In the genomic region with DNA sequence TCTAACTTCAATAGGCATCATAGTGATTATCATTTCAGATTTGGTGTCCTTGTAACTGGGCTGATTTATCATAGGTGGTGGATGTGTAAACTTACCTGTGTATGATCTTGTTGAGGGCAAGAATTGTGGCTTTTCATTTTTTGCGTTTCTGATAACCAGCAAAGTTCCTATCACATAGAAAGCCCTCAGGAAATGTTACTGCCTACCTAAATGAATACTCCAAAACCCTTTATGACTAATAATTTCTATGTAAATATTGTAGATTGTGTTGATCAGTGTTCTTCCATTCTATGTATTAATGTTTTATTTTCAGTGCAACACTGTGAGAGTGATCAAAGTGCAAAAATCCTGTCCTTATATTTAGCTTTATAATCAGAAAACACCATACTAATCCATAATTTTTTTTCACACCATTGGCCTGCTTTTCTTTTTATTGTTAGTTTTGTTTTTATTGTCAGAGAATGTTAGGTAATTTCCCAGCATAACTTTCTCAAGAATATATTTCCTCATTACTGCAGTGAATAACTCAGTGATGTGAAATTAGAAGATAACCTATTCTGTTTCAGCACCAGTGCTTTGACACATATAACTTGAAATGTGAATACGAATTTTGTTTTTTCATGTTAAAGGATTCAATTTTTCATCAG, we compare ENCODE assay signal across 23 cellular contexts.
DNase-seq lines count a peak whose midpoint lies in the region; ATAC-seq, FAIRE-seq and TF ChIP-seq lines count a peak whose summit lies in the region.
"Had no signal": no experiment of that assay in that cellular context is flagged by ENCODE, and none has a peak within 500 bp of the region (broad histone marks: within the 10 kb centered on the region; RNA-seq: fewer than 3 reads in every experiment).

No MANE protein-coding gene starts in this region.

- FAIRE-seq in A204.1 (lab: Jason Lieb, UNC) (peak; percentile 54), GM12892 (lab: Jason Lieb, UNC) (peak; percentile 82), bronchial epithelial cell (lab: Jason Lieb, UNC) (no peak)
- FAIRE-seq: colon, GM18507, H54, K562 had no signal

- TF ChIP-seq CTCF in bronchial epithelial cell (IDR thresholded peaks at IDR 0.05; ENCODE audit: insufficient read depth, low read length, severe bottlenecking): no peak

- H3K27ac Mint-ChIP-seq in activated T-helper 2 cell treated with anti-CD3 and anti-CD28 coated beads, Interferon-gamma antibody, Interleukin-2, Interleukin-4, amounts not matched to agents 10 μg/mL and 5 μg/mL and 100 μg/mL, durations not matched to agents 14 hours and 24 hours and 36 hours: no peak overlapping the region
- H3K27ac Mint-ChIP-seq: activated CD8-positive, alpha-beta T cell treated with anti-CD3 and anti-CD28 coated beads, Interleukin-2, amount 10 ng/mL, durations not matched to agents 7 days and 5 days; activated naive CD4-positive, alpha-beta T cell treated with anti-CD3 and anti-CD28 coated beads for 36 hours; effector memory CD8-positive, alpha-beta T cell; nephron progenitor cell had no signal

- TF ChIP-seq POLR2A in GM12892 (IDR thresholded peaks at IDR 0.05; ENCODE audit: low read depth, low read length): no peak

- intact Hi-C loops in activated T-helper 2 cell treated with anti-CD3 and anti-CD28 coated beads, Interferon-gamma antibody, Interleukin-2, Interleukin-4, amounts not matched to agents 10 μg/mL and 5 μg/mL and 100 μg/mL, durations not matched to agents 14 hours and 24 hours and 36 hours (cut with micrococcal nuclease): loop anchor here (5.0 kb wide), 1 partner anchor 95 kb away; the partner anchor contains the start of gene GPHN

- H3K36me3 Mint-ChIP-seq in activated T-helper 2 cell treated with anti-CD3 and anti-CD28 coated beads, Interferon-gamma antibody, Interleukin-2, Interleukin-4, amounts not matched to agents 10 μg/mL and 5 μg/mL and 100 μg/mL, durations not matched to agents 14 hours and 24 hours and 36 hours (ENCODE audit: low read depth): no peaks in the 10 kb centered on the region

- no peaks in the 10 kb centered on the region for H3K27me3 ChIP-seq in bronchial epithelial cell (ENCODE audit: control insufficient read depth, insufficient read depth, low read length)
- H3K27me3 ChIP-seq: foreskin keratinocyte, heart right ventricle, transverse colon had no signal

- ATAC-seq in HG02870 (IDR thresholded peaks at IDR 0.05; ENCODE audit: unreplicated experiment): peak; percentile 59
- ATAC-seq: activated CD8-positive, alpha-beta T cell treated with anti-CD3 and anti-CD28 coated beads, Interleukin-2, amount 10 ng/mL, durations not matched to agents 7 days and 5 days; effector memory CD8-positive, alpha-beta T cell; foreskin keratinocyte; heart right ventricle; K562; mucosa of descending colon had no signal

- no peak overlapping the region for H3K4me3 ChIP-seq in bronchial epithelial cell (ENCODE audit: low read depth, low read length)
- H3K4me3 ChIP-seq: heart right ventricle, K562, mucosa of descending colon, transverse colon had no signal

- H3K4me3 Mint-ChIP-seq in activated T-helper 2 cell treated with anti-CD3 and anti-CD28 coated beads, Interferon-gamma antibody, Interleukin-2, Interleukin-4, amounts not matched to agents 10 μg/mL and 5 μg/mL and 100 μg/mL, durations not matched to agents 14 hours and 24 hours and 36 hours (ENCODE audit: low read depth): no peak overlapping the region
- H3K4me3 Mint-ChIP-seq: activated CD8-positive, alpha-beta T cell treated with anti-CD3 and anti-CD28 coated beads, Interleukin-2, amount 10 ng/mL, durations not matched to agents 7 days and 5 days; activated naive CD4-positive, alpha-beta T cell treated with anti-CD3 and anti-CD28 coated beads for 36 hours; effector memory CD8-positive, alpha-beta T cell; nephron progenitor cell had no signal

- H3K9me3 Mint-ChIP-seq in activated T-helper 2 cell treated with anti-CD3 and anti-CD28 coated beads, Interferon-gamma antibody, Interleukin-2, Interleukin-4, amounts not matched to agents 10 μg/mL and 5 μg/mL and 100 μg/mL, durations not matched to agents 14 hours and 24 hours and 36 hours: no peaks in the 10 kb centered on the region
- H3K9me3 Mint-ChIP-seq: effector memory CD8-positive, alpha-beta T cell had no signal

- DNase-seq in GM12892 (ENCODE audit: insufficient read length): no peak
- peak; percentile 24 for DNase-seq in bronchial epithelial cell (ENCODE audit: low read depth)
- DNase-seq in dedifferentiated amniotic fluid mesenchymal stem cell (ENCODE audit: extremely low spot score): no peak
- DNase-seq in activated T-helper 2 cell treated with anti-CD3 and anti-CD28 coated beads, Interferon-gamma antibody, Interleukin-2, Interleukin-4, amounts not matched to agents 10 μg/mL and 5 μg/mL and 100 μg/mL, durations not matched to agents 14 hours and 24 hours and 36 hours (ENCODE audit: low spot score): no peak
- no peak for DNase-seq in NCI-H526 (lab: John Stamatoyannopoulos, UW)
- DNase-seq: activated CD8-positive, alpha-beta T cell treated with anti-CD3 and anti-CD28 coated beads, Interleukin-2, amount 10 ng/mL, durations not matched to agents 7 days and 5 days; activated naive CD4-positive, alpha-beta T cell treated with anti-CD3 and anti-CD28 coated beads for 36 hours; amygdala; effector memory CD8-positive, alpha-beta T cell; foreskin keratinocyte; heart right ventricle; MM.1S; mucosa of descending colon; NCI-H1417; NCI-H2107; nephron progenitor cell; transverse colon had no signal

- no peaks in the 10 kb centered on the region for H3K36me3 ChIP-seq in bronchial epithelial cell (ENCODE audit: control insufficient read depth, insufficient read depth, low read length)
- H3K36me3 ChIP-seq: heart right ventricle, transverse colon had no signal

- H3K4me1 Mint-ChIP-seq in activated T-helper 2 cell treated with anti-CD3 and anti-CD28 coated beads, Interferon-gamma antibody, Interleukin-2, Interleukin-4, amounts not matched to agents 10 μg/mL and 5 μg/mL and 100 μg/mL, durations not matched to agents 14 hours and 24 hours and 36 hours (ENCODE audit: low read depth): peaks cover 12% of the 10 kb centered on the region
- H3K4me1 Mint-ChIP-seq: nephron progenitor cell had no signal

- peaks cover 4% of the 10 kb centered on the region for H3K27me3 Mint-ChIP-seq in activated T-helper 2 cell treated with anti-CD3 and anti-CD28 coated beads, Interferon-gamma antibody, Interleukin-2, Interleukin-4, amounts not matched to agents 10 μg/mL and 5 μg/mL and 100 μg/mL, durations not matched to agents 14 hours and 24 hours and 36 hours (ENCODE audit: low read depth)
- H3K27me3 Mint-ChIP-seq: effector memory CD8-positive, alpha-beta T cell had no signal
